In genomic region chr2:229815858-229816257, GRCh38 we compare ENCODE assay signal across 7 cellular contexts.
DNase-seq lines count a peak whose midpoint lies in the region; ATAC-seq and TF ChIP-seq lines count a peak whose summit lies in the region.

No MANE protein-coding gene starts in this region.

- H3K4me1 ChIP-seq in HCT116 (ENCODE audit: control insufficient read depth in 1 of 2, insufficient read depth in 2 of 2, low read length in 2 of 2) (peaks cover 0 to 7% of the 10 kb centered on the region in 2 experiments; a peak in 1 of 4 replicates), thyroid gland (peaks cover 4 to 13% of the 10 kb centered on the region in 2 donors)

- POLR2A ChIA-PET in HCT116 (lab: Charles Lee), result no interaction called here

- no peak for TF ChIP-seq POLR2A in HCT116 (IDR thresholded peaks at IDR 0.05; ENCODE audit: borderline replicate concordance, extremely low read depth, insufficient read depth, insufficient read length)
- no peak for TF ChIP-seq POLR2A in thyroid gland (IDR thresholded peaks at IDR 0.05)

- no peak overlapping the region for H3K9ac ChIP-seq in HCT116 (ENCODE audit: low read length)

- no peak overlapping the region for H3K27ac ChIP-seq in HCT116 (ENCODE audit: low read depth, low read length)
- peak overlapping the region in 2 of 3 donors; percentile 21 to 41 for H3K27ac ChIP-seq in thyroid gland

- peaks cover 9% of the 10 kb centered on the region for H3K36me3 Mint-ChIP-seq in T-helper 17 cell (ENCODE audit: low read depth)
- H3K36me3 Mint-ChIP-seq in stimulated activated memory B cell treated with anti-CD40 and anti-IgM and Interleukin-4, amounts not matched to agents 10 μg/mL and 1 μg/mL and 100 μg/mL, for 72 hours, result peaks cover 19% of the 10 kb centered on the region

- no TSS peak for BruUV-seq in HCT116 (replicated peaks; lab: Mats Ljungman, UMichigan)

- peak; percentile 3 for DNase-seq in HCT116 (ENCODE audit: low read depth, low spot score)
- DNase-seq in amniotic epithelial cell (ENCODE audit: low read depth), result peak; percentile 46
- DNase-seq in foreskin fibroblast, result peak; percentile 16 to 45
- no peak for DNase-seq in thyroid gland
- no peak for DNase-seq in T-helper 17 cell
- DNase-seq in MV-4-11 (lab: John Stamatoyannopoulos, UW), result no peak

- H3K27me3 Mint-ChIP-seq in T-helper 17 cell, result no peaks in the 10 kb centered on the region
- no peaks in the 10 kb centered on the region for H3K27me3 Mint-ChIP-seq in stimulated activated memory B cell treated with anti-CD40 and anti-IgM and Interleukin-4, amounts not matched to agents 10 μg/mL and 1 μg/mL and 100 μg/mL, for 72 hours

- no peak for TF ChIP-seq RAD21 in HCT116 (IDR thresholded peaks at IDR 0.05; ENCODE audit: low read depth)

- H3K27me3 ChIP-seq in HCT116 (ENCODE audit: insufficient read depth, low read length), result no peaks in the 10 kb centered on the region
- no peaks in the 10 kb centered on the region for H3K27me3 ChIP-seq in thyroid gland

- RAD21 ChIA-PET in HCT116 (lab: Charles Lee; ENCODE audit: low non-redundant PET in 1 of 2, low total read pairs in 2 of 2, uncharacterized antibody in 2 of 2, unreplicated experiment in 2 of 2), result no interaction called here

- H3K9me2 ChIP-seq in HCT116 (ENCODE audit: insufficient read depth), result no peaks in the 10 kb centered on the region

- TF ChIP-seq CTCF in HCT116 (IDR thresholded peaks at IDR 0.05 in 2 of 3, conservative IDR thresholded peaks at IDR 0.05 in 1 of 3; ENCODE audit: borderline replicate concordance in 1 of 3, insufficient read depth in 1 of 3, low read depth in 2 of 3, low read length in 2 of 3) (no peak), foreskin fibroblast (IDR thresholded peaks at IDR 0.05; ENCODE audit: low read depth, low read length) (no peak), thyroid gland (IDR thresholded peaks at IDR 0.05) (no peak)

- intact Hi-C loops in HCT116 (cut with micrococcal nuclease), result no loop called here
- intact Hi-C loops in thyroid gland (cut with DNase I), result loop anchor here (10.0 kb wide), 1 partner anchor 109 kb away; the partner anchor contains the start of genes FBXO36 and TRIP12

- peak overlapping the region; percentile 7; the same call in 1 of the 2 replicates for H3K4me2 ChIP-seq in HCT116 (ENCODE audit: low read length)

- H2AFZ ChIP-seq in HCT116 (ENCODE audit: low read depth, low read length, poor library complexity, severe bottlenecking), result no peak overlapping the region

- CTCF ChIA-PET in HCT116 (lab: Charles Lee), result interaction anchor here (1.6 kb wide), 1 partner anchor 15 kb away, joined by 5 read pairs; no protein-coding TSS in a partner anchor

- WGBS in thyroid gland, 2 donors, result 30 to 51% methylated on average over 1 of the region's 1 CpG

- H3K4me3 ChIP-seq in HCT116 (replicated peaks in 1 of 2; ENCODE audit: low read depth in 1 of 2, low read length in 2 of 2), result no peak overlapping the region
- no peak overlapping the region for H3K4me3 ChIP-seq in foreskin fibroblast (ENCODE audit: low read depth in 1 of 2, low read length in 2 of 2)
- H3K4me3 ChIP-seq in thyroid gland (replicated peaks in 1 of 3), result no peak overlapping the region

- no peaks in the 10 kb centered on the region for H3K9me3 ChIP-seq in HCT116 (ENCODE audit: control insufficient read depth in 1 of 2, insufficient read depth in 1 of 2, low read depth in 1 of 2, low read length in 2 of 2)
- H3K9me3 ChIP-seq in thyroid gland, result no peaks in the 10 kb centered on the region
- no peaks in the 10 kb centered on the region for H3K9me3 ChIP-seq in T-helper 17 cell (ENCODE audit: control insufficient read depth, low read length, poor library complexity, severe bottlenecking)

- H3K36me3 ChIP-seq in HCT116 (ENCODE audit: control insufficient read depth in 1 of 2, insufficient read depth in 2 of 2, low read length in 2 of 2) (peaks cover 14 to 18% of the 10 kb centered on the region in 2 experiments; a peak in 3 of 4 replicates), thyroid gland (peaks cover 12 to 13% of the 10 kb centered on the region in 2 donors)

- no peak overlapping the region for H3K4me3 Mint-ChIP-seq in T-helper 17 cell
- H3K4me3 Mint-ChIP-seq in stimulated activated memory B cell treated with anti-CD40 and anti-IgM and Interleukin-4, amounts not matched to agents 10 μg/mL and 1 μg/mL and 100 μg/mL, for 72 hours, result no peak overlapping the region

- ATAC-seq in HCT116 (peak; percentile 61; the same call in 1 of the 2 replicates), T-helper 17 cell (no peak)
- ATAC-seq in stimulated activated memory B cell treated with anti-CD40 and anti-IgM and Interleukin-4, amounts not matched to agents 10 μg/mL and 1 μg/mL and 100 μg/mL, for 72 hours, result no peak

- no peak overlapping the region for H3K27ac Mint-ChIP-seq in T-helper 17 cell
- no peak overlapping the region for H3K27ac Mint-ChIP-seq in stimulated activated memory B cell treated with anti-CD40 and anti-IgM and Interleukin-4, amounts not matched to agents 10 μg/mL and 1 μg/mL and 100 μg/mL, for 72 hours

- peaks cover 8% of the 10 kb centered on the region; the same call in 1 of the 2 replicates for H4K20me1 ChIP-seq in HCT116 (ENCODE audit: insufficient read depth)

- peaks cover 10% of the 10 kb centered on the region for H3K4me1 Mint-ChIP-seq in T-helper 17 cell
- peaks cover 7% of the 10 kb centered on the region for H3K4me1 Mint-ChIP-seq in stimulated activated memory B cell treated with anti-CD40 and anti-IgM and Interleukin-4, amounts not matched to agents 10 μg/mL and 1 μg/mL and 100 μg/mL, for 72 hours

- no peaks in the 10 kb centered on the region for H3K79me2 ChIP-seq in HCT116 (ENCODE audit: insufficient read depth, low read length)

- H3K9me3 Mint-ChIP-seq in stimulated activated memory B cell treated with anti-CD40 and anti-IgM and Interleukin-4, amounts not matched to agents 10 μg/mL and 1 μg/mL and 100 μg/mL, for 72 hours, result no peaks in the 10 kb centered on the region

TF ChIP-seq in HCT116, 20 proteins besides CTCF, POLR2A, EP300 and RAD21 (continues in another document):
- TF ChIP-seq EZH2 (IDR thresholded peaks at IDR 0.05) (no peak), CEBPB (IDR thresholded peaks at IDR 0.05; ENCODE audit: low read depth) (no peak), ZFX (IDR thresholded peaks at IDR 0.05) (no peak), MAX (IDR thresholded peaks at IDR 0.05) (no peak), SIN3A (IDR thresholded peaks at IDR 0.05; ENCODE audit: low read depth) (no peak), TCF7L2 (IDR thresholded peaks at IDR 0.05; ENCODE audit: borderline replicate concordance, extremely low read depth, insufficient read depth, insufficient read length) (no peak), ATF3 (IDR thresholded peaks at IDR 0.05) (no peak), SP1 (IDR thresholded peaks at IDR 0.05; ENCODE audit: low read depth) (no peak), CBX3 (IDR thresholded peaks at IDR 0.05; ENCODE audit: low read depth) (no peak), ELF1 (IDR thresholded peaks at IDR 0.05; ENCODE audit: borderline replicate concordance, low read depth) (no peak), JUND (IDR thresholded peaks at IDR 0.05) (no peak), FOSL1 (IDR thresholded peaks at IDR 0.05; ENCODE audit: low read depth) (no peak), ZBTB33 (IDR thresholded peaks at IDR 0.05; ENCODE audit: extremely low read depth, insufficient replicate concordance, low read length) (no peak), SRF (IDR thresholded peaks at IDR 0.05; ENCODE audit: low read depth) (no peak), EZH2phosphoT487 (IDR thresholded peaks at IDR 0.05; ENCODE audit: borderline replicate concordance) (no peak)

Comparison
In these comparisons a context has a peak if more than half of its experiments do, and no peak if none do; other contexts are left out.
1. DNase-seq: peak in HCT116 (single experiment), amniotic epithelial cell (single experiment) and foreskin fibroblast (2 of 2); none in thyroid gland (0 of 2), T-helper 17 cell (0 of 3) and MV-4-11 (single experiment).